32 cellular contexts compared by ENCODE assay signal in genomic region chr5:91256142-91256524, GRCh38.
"Had no signal": no experiment of that assay in that cellular context is flagged by ENCODE, and none has a peak within 500 bp of the region (broad histone marks: within the 10 kb centered on the region; RNA-seq: fewer than 3 reads in every experiment).

No MANE protein-coding gene starts in this region.

- FAIRE-seq: astrocyte had no signal

- H3K27ac ChIP-seq: body of pancreas, brain microvascular endothelial cell, breast epithelium, WERI-Rb-1 had no signal

- DNase-seq: activated CD4-positive, alpha-beta memory T cell treated with anti-CD3 and anti-CD28 coated beads, Interleukin-2, amount 10 ng/mL, durations not matched to agents 7 days and 5 days; activated CD4-positive, alpha-beta T cell treated with anti-CD3 and anti-CD28 coated beads for 1 hour; activated CD4-positive, alpha-beta T cell treated with anti-CD3 and anti-CD28 coated beads for 36 hours; activated CD4-positive, alpha-beta T cell treated with anti-CD3 and anti-CD28 coated beads for 48 hours; activated CD4-positive, alpha-beta T cell treated with anti-CD3 and anti-CD28 coated beads, Interleukin-2, amount 10 ng/mL, durations not matched to agents 7 days and 5 days; activated CD4-positive, alpha-beta T cell treated with anti-CD3 and anti-CD28 coated beads, Interleukin-2, amount 50 U/mL, for 48 hours; activated CD4-positive, CD25-positive, alpha-beta regulatory T cell; activated CD8-positive, alpha-beta memory T cell treated with anti-CD3 and anti-CD28 coated beads for 24 hours; activated CD8-positive, alpha-beta memory T cell treated with anti-CD3 and anti-CD28 coated beads, Interleukin-2, amount 10 ng/mL, durations not matched to agents 7 days and 5 days; activated CD8-positive, alpha-beta memory T cell treated with anti-CD3 and anti-CD28 coated beads, Interleukin-2, amount 50 U/mL, for 48 hours; activated CD8-positive, alpha-beta T cell treated with anti-CD3 and anti-CD28 coated beads, Interleukin-2, amount 10 ng/mL, durations not matched to agents 7 days and 5 days; activated effector memory CD4-positive, alpha-beta T cell treated with Interleukin-2 at 50 U/mL for 16 hours; activated gamma-delta T cell; activated naive CD4-positive, alpha-beta T cell treated with anti-CD3 and anti-CD28 coated beads, Interleukin-2, amount 10 ng/mL, durations not matched to agents 7 days and 5 days; activated naive CD4-positive, alpha-beta T cell treated with Interleukin-2 at 50 U/mL for 16 hours; activated naive CD8-positive, alpha-beta T cell treated with anti-CD3 and anti-CD28 coated beads, Interleukin-2, amount 10 ng/mL, durations not matched to agents 7 days and 5 days; activated naive CD8-positive, alpha-beta T cell treated with anti-CD3 and anti-CD28 coated beads, Interleukin-2, amount 50 U/mL, for 24 hours; activated T-cell treated with anti-CD3 and anti-CD28 coated beads, Interleukin-2, amount 50 U/mL, for 24 hours; activated T-cell treated with anti-CD3 and anti-CD28 coated beads, Interleukin-2, amount 50 U/mL, for 48 hours; amniotic stem cell; aorta; body of pancreas; brain microvascular endothelial cell; central memory CD4-positive, alpha-beta T cell; T-helper 1 cell; T-helper 2 cell; T-helper 9 cell; WERI-Rb-1 had no signal

- ATAC-seq: activated CD4-positive, alpha-beta T cell treated with anti-CD3 and anti-CD28 coated beads for 36 hours; activated CD4-positive, CD25-positive, alpha-beta regulatory T cell treated with anti-CD3 and anti-CD28 coated beads, Interleukin-2, amount 50 U/mL, for 24 hours; activated CD8-positive, alpha-beta memory T cell treated with anti-CD3 and anti-CD28 coated beads, Interleukin-2, amount 10 ng/mL, durations not matched to agents 7 days and 5 days; activated CD8-positive, alpha-beta T cell treated with anti-CD3 and anti-CD28 coated beads, Interleukin-2, amount 10 ng/mL, durations not matched to agents 7 days and 5 days; activated naive CD8-positive, alpha-beta T cell treated with anti-CD3 and anti-CD28 coated beads, Interleukin-2, amount 50 U/mL, for 24 hours; body of pancreas; WTC11 had no signal

- H3K4me3 ChIP-seq: body of pancreas, breast epithelium had no signal

- H3K27me3 ChIP-seq: body of pancreas, brain microvascular endothelial cell, breast epithelium had no signal

- H3K9me3 ChIP-seq: body of pancreas, breast epithelium had no signal

- H3K36me3 ChIP-seq: brain microvascular endothelial cell, breast epithelium, WERI-Rb-1 had no signal

- H3K4me1 ChIP-seq: body of pancreas, breast epithelium had no signal
